2 cellular contexts compared by ENCODE assay signal in genomic region chr19:39261704-39262103, GRCh38.
TF ChIP-seq lines count a peak whose summit lies in the region.

No MANE protein-coding gene starts in this region.

TF ChIP-seq in HEK293, 187 proteins besides CTCF, POLR2A, EP300 and RAD21:
- TF ChIP-seq ZNF585B (tag by site-specific recombination; IDR thresholded peaks at IDR 0.05) (no peak), ZNF768 (tag by site-specific recombination; IDR thresholded peaks at IDR 0.05) (peak; percentile 36; the same call in 1 of the 2 replicates)

TF ChIP-seq in H1, 55 proteins besides CTCF, POLR2A, EP300 and RAD21:
- TF ChIP-seq YY1 (IDR thresholded peaks at IDR 0.05; ENCODE audit: low read depth, low read length) (no peak), SP1 (IDR thresholded peaks at IDR 0.05; ENCODE audit: low read depth, low read length) (no peak), SUZ12 (IDR thresholded peaks at IDR 0.05; ENCODE audit: low read length) (no peak), KDM4A (IDR thresholded peaks at IDR 0.05; ENCODE audit: low read depth, low read length, severe bottlenecking) (no peak), RFX5 (IDR thresholded peaks at IDR 0.05; ENCODE audit: borderline replicate concordance, low read depth, low read length) (peak; percentile 60; the same call in 1 of the 2 replicates), CEBPB (IDR thresholded peaks at IDR 0.05; ENCODE audit: low read depth, low read length) (no peak), SIRT6 (IDR thresholded peaks at IDR 0.05; ENCODE audit: low read length) (no peak)
